Comparison of ENCODE assay signal across 34 cellular contexts in the genomic region with DNA sequence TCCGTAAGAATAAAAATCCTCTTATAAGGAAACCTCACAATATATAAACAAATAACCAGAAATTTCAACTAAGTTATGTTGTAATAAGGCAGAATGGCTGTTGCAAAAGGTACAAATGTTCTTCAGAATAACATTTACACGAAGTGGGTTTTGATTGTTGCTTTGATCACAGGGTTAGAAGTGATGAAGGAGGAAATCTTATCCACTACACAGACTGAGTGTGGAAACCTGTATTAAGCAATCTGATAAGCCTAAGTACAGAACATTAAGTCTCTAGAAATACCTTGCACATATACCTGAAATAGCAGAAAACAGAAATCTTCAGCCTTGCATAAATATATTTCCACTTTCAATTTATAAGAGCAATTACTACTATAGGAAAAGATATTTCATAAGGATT.
"Had no signal": no experiment of that assay in that cellular context is flagged by ENCODE, and none has a peak within 500 bp of the region (broad histone marks: within the 10 kb centered on the region; RNA-seq: fewer than 3 reads in every experiment).

No MANE protein-coding gene starts in this region.

- DNase-seq: activated B cell treated with CpG ODN at 0.5 μM for 24 hours; activated CD4-positive, alpha-beta memory T cell treated with anti-CD3 and anti-CD28 coated beads for 36 hours; activated CD4-positive, alpha-beta T cell treated with anti-CD3 and anti-CD28 coated beads for 4 hours; activated CD4-positive, alpha-beta T cell treated with anti-CD3 and anti-CD28 coated beads, Interleukin-2, amount 10 ng/mL, durations not matched to agents 24 days and 14 days; activated CD4-positive, alpha-beta T cell treated with anti-CD3 and anti-CD28 coated beads, Interleukin-2, amount 50 U/mL, for 1 hour; activated CD4-positive, alpha-beta T cell treated with anti-CD3 and anti-CD28 coated beads, Interleukin-2, amount 50 U/mL, for 4 hours; activated CD4-positive, CD25-positive, alpha-beta regulatory T cell treated with anti-CD3 and anti-CD28 coated beads, Interleukin-2, amount 50 U/mL, for 72 hours; activated CD8-positive, alpha-beta memory T cell treated with anti-CD3 and anti-CD28 coated beads, Interleukin-2, amount 50 U/mL, for 4 hours; activated CD8-positive, alpha-beta T cell treated with anti-CD3 and anti-CD28 coated beads for 36 hours; activated effector memory CD4-positive, alpha-beta T cell treated with anti-CD3 and anti-CD28 coated beads, Interleukin-2, amount 50 U/mL, for 16 hours; activated gamma-delta T cell treated with Interleukin-2 at 50 U/mL for 16 hours; activated naive CD4-positive, alpha-beta T cell; activated naive CD4-positive, alpha-beta T cell treated with anti-CD3 and anti-CD28 coated beads for 36 hours; activated naive CD4-positive, alpha-beta T cell treated with anti-CD3 and anti-CD28 coated beads, Interleukin-2, amount 50 U/mL, for 16 hours; activated naive CD8-positive, alpha-beta T cell treated with anti-CD3 and anti-CD28 coated beads for 36 hours; activated T-cell treated with anti-CD3 and anti-CD28 coated beads for 4 hours; activated T-cell treated with anti-CD3 and anti-CD28 coated beads, Interleukin-2, amount 50 U/mL, for 1 hour; activated T-cell treated with anti-CD3 and anti-CD28 coated beads, Interleukin-2, amount 50 U/mL, for 4 hours; activated T-cell treated with anti-CD3 and anti-CD28 coated beads, Interleukin-2, amount 50 U/mL, for 72 hours; adrenal gland; amygdala; anterior cingulate cortex; caudate nucleus; cerebellar nuclear complex; T-helper 1 cell; T-helper 2 cell; T-helper 9 cell had no signal

- H3K27me3 ChIP-seq: adrenal gland, ascending aorta, cardiac muscle cell had no signal

- ATAC-seq: activated CD8-positive, alpha-beta T cell treated with anti-CD3 and anti-CD28 coated beads for 36 hours; activated naive CD4-positive, alpha-beta T cell treated with anti-CD3 and anti-CD28 coated beads, Interleukin-2, amount 50 U/mL, for 72 hours; activated T-cell treated with anti-CD3 and anti-CD28 coated beads, Interleukin-2, amount 50 U/mL, for 4 hours; activated T-cell treated with anti-CD3 and anti-CD28 coated beads, Interleukin-2, amount 50 U/mL, for 72 hours; activated T-helper 17 cell treated with anti-CD3 and anti-CD28 coated beads, Interleukin-2, amount 50 U/mL, for 72 hours had no signal

- H3K9me3 ChIP-seq: adrenal gland, ascending aorta had no signal

- H3K36me3 ChIP-seq: adrenal gland, ascending aorta, cardiac muscle cell had no signal

- H3K27ac ChIP-seq: adrenal gland, ascending aorta, cardiac muscle cell, VCaP had no signal

- H3K4me1 ChIP-seq: adrenal gland, ascending aorta had no signal

- FAIRE-seq: bronchial epithelial cell, TTC549 had no signal

- H3K4me3 ChIP-seq: adrenal gland, ascending aorta, cardiac muscle cell had no signal
